8 cellular contexts compared by ENCODE assay signal in the genomic region with DNA sequence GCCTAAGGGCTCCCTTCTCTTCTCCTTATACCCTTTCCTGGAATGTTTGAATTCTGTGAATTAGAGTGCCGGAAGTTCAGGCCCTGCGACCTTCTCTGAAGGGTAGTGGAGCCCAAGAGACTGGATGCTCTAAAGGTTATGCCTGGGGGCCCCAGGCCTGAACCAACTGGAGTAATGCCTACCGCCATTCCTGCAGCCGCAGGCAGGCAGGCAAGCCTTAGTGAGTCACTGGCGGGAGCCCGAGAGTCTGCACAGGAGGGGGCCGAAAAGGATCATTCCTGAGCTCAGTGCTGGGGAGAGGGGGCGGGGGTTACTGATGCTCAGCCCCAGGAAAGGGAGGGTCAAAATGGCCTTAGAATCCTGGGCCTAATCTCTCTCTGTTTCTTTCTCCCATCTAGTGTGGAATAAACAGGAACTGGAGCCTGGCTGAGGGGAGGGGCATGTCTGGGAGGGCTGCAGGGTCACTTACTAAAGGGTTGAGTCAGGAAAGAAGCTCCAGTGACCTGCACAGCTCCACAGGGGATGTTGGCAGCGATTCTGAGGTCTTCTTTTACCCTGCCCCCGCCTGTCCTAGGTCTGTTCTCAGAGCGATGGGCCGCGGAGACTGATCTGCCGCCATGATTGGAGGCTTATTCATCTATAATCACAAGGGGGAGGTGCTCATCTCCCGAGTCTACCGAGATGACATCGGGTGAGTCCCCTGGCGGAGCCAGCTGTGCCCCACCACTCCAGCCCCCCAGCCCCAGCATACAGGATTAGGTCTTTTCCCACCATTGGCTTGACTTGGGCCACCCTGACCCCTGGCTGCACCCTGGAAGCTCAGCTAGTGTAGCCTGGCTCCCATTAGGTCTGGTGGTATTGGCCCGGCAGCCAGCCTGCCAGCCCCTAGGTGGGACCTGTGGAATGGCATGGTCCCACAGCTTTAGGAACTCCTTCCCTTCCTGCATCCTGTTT. TPM values are rescaled to one million over a fixed set of nuclear protein-coding genes. Genes with fewer than 3 reads are reported as not detected.
DNase-seq lines count a peak whose midpoint lies in the region; ATAC-seq and TF ChIP-seq lines count a peak whose summit lies in the region.

No MANE protein-coding gene starts in this region.

- H3K27ac ChIP-seq in prostate gland: peak overlapping the region; percentile 83 to 88

- H3K4me3 ChIP-seq in prostate gland: peak overlapping the region; percentile 75 to 83

- H3K27me3 ChIP-seq in prostate gland (replicated peaks; ENCODE audit: insufficient read depth): no peaks in the 10 kb centered on the region

- ATAC-seq in GM18867 (IDR thresholded peaks at IDR 0.05; ENCODE audit: unreplicated experiment): no peak

- WGBS in prostate gland: 25% methylated on average over 19 of the region's 19 CpGs

- peak; percentile 13 for TF ChIP-seq POLR2A in prostate gland (IDR thresholded peaks at IDR 0.05)

- peaks cover 18% of the 10 kb centered on the region for H3K4me1 ChIP-seq in prostate gland (replicated peaks)

- DNase-seq in ELR (ENCODE audit: low read depth): peak; percentile 98
- peak; percentile 85 for DNase-seq in NCI-H2227 (lab: John Stamatoyannopoulos, UW; ENCODE audit: unreplicated experiment)
- DNase-seq in anterior cingulate cortex (lab: John Stamatoyannopoulos, UW): peak in 39 of 58 donors; percentile 3 to 65 (median 35)
- DNase-seq in hepatic stellate cell (ENCODE audit: low spot score): peak; percentile 95
- no peak for DNase-seq in prostate gland (ENCODE audit: low spot score)
- DNase-seq in activated CD8-positive, alpha-beta memory T cell treated with anti-CD3 and anti-CD28 coated beads, Interleukin-2, amount 50 U/mL, for 4 hours: no peak
- DNase-seq in GF-D8 (lab: John Stamatoyannopoulos, UW): no peak

- no peaks in the 10 kb centered on the region for H3K9me3 ChIP-seq in prostate gland

- intact Hi-C loops in prostate gland (cut with DNase I): loop anchor here (5.0 kb wide), 1 partner anchor 39 kb away; a partner anchor contains a TSS

- peak in 1 of 4 experiments; percentile 3 for TF ChIP-seq CTCF in prostate gland (IDR thresholded peaks at IDR 0.05)

- H3K36me3 ChIP-seq in prostate gland: peaks cover 19 to 28% of the 10 kb centered on the region in 2 donors

RNA-seq across cellular contexts. Expression of a gene that starts 2.0 kb away (rescaled TPM):
- 100 to 1,000 TPM; 183 to 307 TPM for total RNA-seq in prostate gland

RNA-seq across cellular contexts. Expression of a gene that starts 9.3 kb away (rescaled TPM):
- total RNA-seq in prostate gland: 100 to 1,000 TPM in 1 of 2 donors, 10 to 100 TPM in 1; 62.9 to 103 TPM

RNA-seq across cellular contexts. Expression of a gene that starts 21.5 kb away (rescaled TPM):
- total RNA-seq in prostate gland: 10 to 100 TPM; 61.7 to 95.1 TPM

RNA-seq across cellular contexts. Expression of a gene that starts 41.5 kb away (rescaled TPM):
- total RNA-seq in prostate gland: 10 to 100 TPM; 54.9 to 61.5 TPM

RNA-seq across cellular contexts. Expression of a gene that starts 52.7 kb away (rescaled TPM):
- 1 to 10 TPM in 1 of 2 donors, under 1 TPM in 1; 0.46 to 7.8 TPM for total RNA-seq in prostate gland

Comparison
In these comparisons a context has a peak if more than half of its experiments do, and no peak if none do; other contexts are left out.
1. DNase-seq: peak in ELR (single experiment), NCI-H2227 (single experiment), anterior cingulate cortex (39 of 58) and hepatic stellate cell (single experiment); none in prostate gland (single experiment), activated CD8-positive, alpha-beta memory T cell treated with anti-CD3 and anti-CD28 coated beads, Interleukin-2, amount 50 U/mL, for 4 hours (single experiment) and GF-D8 (single experiment).